In genomic region chr15:51736646-51737537, GRCh38 we compare ENCODE assay signal across 8 cellular contexts. TPM values are rescaled to one million over a fixed set of nuclear protein-coding genes. Genes with fewer than 3 reads are reported as not detected.
DNase-seq lines count a peak whose midpoint lies in the region; ATAC-seq and TF ChIP-seq lines count a peak whose summit lies in the region.

No MANE protein-coding gene starts in this region.

- no peak overlapping the region for H3K9ac ChIP-seq in MM.1S (ENCODE audit: low read length)

- no peaks in the 10 kb centered on the region for H3K36me3 ChIP-seq in MM.1S (replicated peaks; ENCODE audit: insufficient read depth, low read length)
- no peaks in the 10 kb centered on the region for H3K36me3 ChIP-seq in lower lobe of right lung

- H3K27ac Mint-ChIP-seq in chondrocyte (ENCODE audit: unreplicated experiment), result no peak overlapping the region

- peak overlapping the region; percentile 36 for H3K4me2 ChIP-seq in MM.1S (ENCODE audit: low read depth, low read length)

- H3K27ac ChIP-seq in MM.1S (ENCODE audit: low read length) (no peak overlapping the region), lower lobe of right lung (peak overlapping the region; percentile 93)

- no peaks in the 10 kb centered on the region for H3K79me2 ChIP-seq in MM.1S (ENCODE audit: low read length)

- peak overlapping the region; percentile 66 for H3K4me3 Mint-ChIP-seq in chondrocyte (ENCODE audit: unreplicated experiment)

- ATAC-seq in GM21786 (IDR thresholded peaks at IDR 0.05; ENCODE audit: unreplicated experiment) (peak; percentile 28), lower lobe of right lung (peak; percentile 70 to 82)

- no peaks in the 10 kb centered on the region for H4K20me1 ChIP-seq in MM.1S (ENCODE audit: insufficient read depth, low read length)

- no peaks in the 10 kb centered on the region for H3F3A ChIP-seq in MM.1S (ENCODE audit: insufficient read depth, low read length)

- H3K4me1 Mint-ChIP-seq in chondrocyte (ENCODE audit: low read depth), result peaks cover 18% of the 10 kb centered on the region

- H3K9me3 Mint-ChIP-seq in chondrocyte (ENCODE audit: low read depth), result no peaks in the 10 kb centered on the region

- peaks cover 1% of the 10 kb centered on the region for H3K27me3 Mint-ChIP-seq in chondrocyte (ENCODE audit: low read depth)

- H3K9me2 ChIP-seq in MM.1S (replicated peaks; ENCODE audit: insufficient read depth, low read length), result no peaks in the 10 kb centered on the region

- peaks cover 58% of the 10 kb centered on the region for H3K27me3 ChIP-seq in MM.1S (replicated peaks; ENCODE audit: insufficient read depth, low read length)
- no peaks in the 10 kb centered on the region for H3K27me3 ChIP-seq in lower lobe of right lung (ENCODE audit: low read depth)

- intact Hi-C loops in lower lobe of right lung (cut with DNase I), result no loop called here

- peaks cover 16% of the 10 kb centered on the region for H3K4me1 ChIP-seq in MM.1S (ENCODE audit: low read length)
- H3K4me1 ChIP-seq in lower lobe of right lung, result peaks cover 39% of the 10 kb centered on the region

- H3K9me3 ChIP-seq in MM.1S (replicated peaks; ENCODE audit: insufficient read depth, low read length), result no peaks in the 10 kb centered on the region
- H3K9me3 ChIP-seq in lower lobe of right lung, result no peaks in the 10 kb centered on the region

- H3K36me3 Mint-ChIP-seq in chondrocyte (ENCODE audit: low read depth), result peaks cover 1% of the 10 kb centered on the region

- H2AFZ ChIP-seq in MM.1S (ENCODE audit: low read length), result no peak overlapping the region

- TF ChIP-seq CTCF in MM.1S (IDR thresholded peaks at IDR 0.05; ENCODE audit: low read length), result no peak
- no peak for TF ChIP-seq CTCF in chondrocyte (IDR thresholded peaks at IDR 0.05)
- TF ChIP-seq CTCF in lower lobe of right lung (IDR thresholded peaks at IDR 0.05), result no peak

- DNase-seq in GM03348 (ENCODE audit: low spot score) (peak; percentile 58), MM.1S (no peak), chondrocyte (ENCODE audit: low spot score) (no peak), lower lobe of right lung (peak; percentile 73), dedifferentiated amniotic fluid mesenchymal stem cell (ENCODE audit: extremely low spot score) (no peak)
- peak; percentile 64 for DNase-seq in activated CD4-positive, CD25-positive, alpha-beta regulatory T cell treated with anti-CD3 and anti-CD28 coated beads, Interleukin-2, amount 50 U/mL, for 72 hours
- DNase-seq in stimulated activated CD8-positive, alpha-beta memory T cell treated with anti-CD3 and anti-CD28 coated beads, Interleukin-15, amount 100 ng/mL, for 24 hours (ENCODE audit: low read depth), result peak; percentile 19

- peak overlapping the region; percentile 49; the same call in 1 of the 2 replicates for H3K4me3 ChIP-seq in MM.1S (ENCODE audit: low read length)
- H3K4me3 ChIP-seq in lower lobe of right lung, result peak overlapping the region; percentile 79

RNA-seq across cellular contexts. Expression of gene LYSMD2, which starts 0.6 kb away (rescaled TPM):
- total RNA-seq in chondrocyte, result 1.5 to 2.7 TPM (median 2.6 TPM) in 3 replicates
- total RNA-seq in lower lobe of right lung, result 22.2 TPM

RNA-seq across cellular contexts. Expression of gene TMOD2, which starts 14.5 kb away (rescaled TPM):
- total RNA-seq in chondrocyte (5.7 to 7.8 TPM (median 6.7 TPM) in 3 replicates), lower lobe of right lung (14.7 TPM)

RNA-seq across cellular contexts. Expression of gene SCG3, which starts 55.6 kb away (rescaled TPM):
- not detected in 3 replicates for total RNA-seq in chondrocyte
- 0.18 TPM for total RNA-seq in lower lobe of right lung

Comparison
In these comparisons a context has a peak if more than half of its experiments do, and no peak if none do; other contexts are left out.
1. DNase-seq: peak in GM03348 (single experiment), activated CD4-positive, CD25-positive, alpha-beta regulatory T cell treated with anti-CD3 and anti-CD28 coated beads, Interleukin-2, amount 50 U/mL, for 72 hours (single experiment), lower lobe of right lung (single experiment) and stimulated activated CD8-positive, alpha-beta memory T cell treated with anti-CD3 and anti-CD28 coated beads, Interleukin-15, amount 100 ng/mL, for 24 hours (single experiment); none in MM.1S (single experiment), chondrocyte (single experiment) and dedifferentiated amniotic fluid mesenchymal stem cell (single experiment).